Comparison of ENCODE assay signal across 1 cellular context in genomic region chr10:6145979-6146432, GRCh38.
TF ChIP-seq lines count a peak whose summit lies in the region.

No MANE protein-coding gene starts in this region.

TF ChIP-seq in HepG2, 621 proteins besides CTCF, POLR2A, EP300 and RAD21:
- TF ChIP-seq TOE1 (CRISPR knock-in tag; IDR thresholded peaks at IDR 0.05) (no peak), SRSF1 (optimal IDR thresholded peaks at IDR 0.05; ENCODE audit: low read depth, low read length) (peak; percentile 58)
